12 cellular contexts compared by ENCODE assay signal in genomic region chr15:58228708-58229107, GRCh38.
DNase-seq lines count a peak whose midpoint lies in the region; ATAC-seq and TF ChIP-seq lines count a peak whose summit lies in the region.
"Had no signal": no experiment of that assay in that cellular context is flagged by ENCODE, and none has a peak within 500 bp of the region (broad histone marks: within the 10 kb centered on the region; RNA-seq: fewer than 3 reads in every experiment).

No MANE protein-coding gene starts in this region.

- no peaks in the 10 kb centered on the region for H3K9me3 Mint-ChIP-seq in activated naive CD4-positive, alpha-beta T cell treated with anti-CD3 and anti-CD28 coated beads, Interleukin-2, amount 50 U/mL, for 72 hours

- H4K20me1 ChIP-seq in fibroblast of lung (ENCODE audit: control insufficient read depth, extremely low read depth, insufficient read depth, low read length) = no peaks in the 10 kb centered on the region

- H3K9me3 ChIP-seq in NT2/D1 (ENCODE audit: insufficient read depth, low read length) (no peaks in the 10 kb centered on the region), fibroblast of lung (ENCODE audit: control insufficient read depth, insufficient read depth, low read depth, low read length) (no peaks in the 10 kb centered on the region), mesodermal cell (ENCODE audit: control insufficient read depth, low read length) (no peaks in the 10 kb centered on the region)

- no peaks in the 10 kb centered on the region for H3K36me3 ChIP-seq in NT2/D1 (ENCODE audit: insufficient read depth, insufficient read length, low read length)
- no peaks in the 10 kb centered on the region for H3K36me3 ChIP-seq in fibroblast of lung (ENCODE audit: control insufficient read depth, insufficient read depth, low read length)
- H3K36me3 ChIP-seq in mesodermal cell (ENCODE audit: control insufficient read depth, insufficient read depth, low read length) = no peaks in the 10 kb centered on the region

- H3K4me3 ChIP-seq in AG10803 (ENCODE audit: low read length) = no peak overlapping the region
- H3K4me3 ChIP-seq in NT2/D1 (ENCODE audit: insufficient read length, low read depth) = no peak overlapping the region
- no peak overlapping the region for H3K4me3 ChIP-seq in fibroblast of lung (replicated peaks in 1 of 4; ENCODE audit: control extremely low read depth in 1 of 4, insufficient read depth in 1 of 4, low read depth in 3 of 4, low read length in 4 of 4)
- H3K4me3 ChIP-seq in mesodermal cell (ENCODE audit: extremely low read depth, insufficient read depth, low read length, poor library complexity, severe bottlenecking) = no peak overlapping the region

- H3K27me3 ChIP-seq in NT2/D1 (ENCODE audit: insufficient read depth, insufficient read length) (no peaks in the 10 kb centered on the region), fibroblast of lung (ENCODE audit: control insufficient read depth, insufficient read depth, low read length) (no peaks in the 10 kb centered on the region)

- no peak for ATAC-seq in HG03280 (IDR thresholded peaks at IDR 0.05; ENCODE audit: unreplicated experiment)
- no peak for ATAC-seq in activated naive CD4-positive, alpha-beta T cell treated with anti-CD3 and anti-CD28 coated beads, Interleukin-2, amount 50 U/mL, for 72 hours
- ATAC-seq: activated CD8-positive, alpha-beta memory T cell treated with anti-CD3 and anti-CD28 coated beads, Interleukin-2, amount 10 ng/mL, durations not matched to agents 7 days and 5 days had no signal

- DNase-seq in AG10803 (ENCODE audit: low read depth) (peak; percentile 87), NT2/D1 (ENCODE audit: low read depth, low spot score) (no peak), fibroblast of lung (ENCODE audit: low read depth in 2 of 2) (peak; percentile 66 to 78), pons (ENCODE audit: low spot score) (no peak)
- no peak for DNase-seq in stimulated activated CD4-positive, alpha-beta T cell treated with anti-CD3 and anti-CD28 coated beads, Interleukin-4, amount 100 ng/mL, for 4 hours
- no peak for DNase-seq in activated naive CD4-positive, alpha-beta T cell treated with anti-CD3 and anti-CD28 coated beads, Interleukin-2, amount 50 U/mL, for 72 hours (ENCODE audit: low spot score in 2 of 2)
- DNase-seq: activated CD8-positive, alpha-beta memory T cell treated with anti-CD3 and anti-CD28 coated beads, Interleukin-2, amount 10 ng/mL, durations not matched to agents 7 days and 5 days; DMS79; effector CD4-positive, alpha-beta T cell; SHP77 had no signal

- H3K27ac ChIP-seq in fibroblast of lung (ENCODE audit: insufficient read depth, low read length) (peak overlapping the region; percentile 19), mesodermal cell (ENCODE audit: low read depth, low read length, severe bottlenecking) (peak overlapping the region; percentile 84)

- peak overlapping the region; percentile 46 for H3K4me2 ChIP-seq in fibroblast of lung (ENCODE audit: extremely low read depth, insufficient read depth, low read length)

- H3K27ac Mint-ChIP-seq in activated naive CD4-positive, alpha-beta T cell treated with anti-CD3 and anti-CD28 coated beads, Interleukin-2, amount 50 U/mL, for 72 hours = no peak overlapping the region
- H3K27ac Mint-ChIP-seq: activated CD8-positive, alpha-beta memory T cell treated with anti-CD3 and anti-CD28 coated beads, Interleukin-2, amount 10 ng/mL, durations not matched to agents 7 days and 5 days had no signal

- H2AFZ ChIP-seq in fibroblast of lung (ENCODE audit: low read length) = no peak overlapping the region

- no peaks in the 10 kb centered on the region for H3K36me3 Mint-ChIP-seq in activated naive CD4-positive, alpha-beta T cell treated with anti-CD3 and anti-CD28 coated beads, Interleukin-2, amount 50 U/mL, for 72 hours
- H3K36me3 Mint-ChIP-seq: activated CD8-positive, alpha-beta memory T cell treated with anti-CD3 and anti-CD28 coated beads, Interleukin-2, amount 10 ng/mL, durations not matched to agents 7 days and 5 days had no signal

- H3K9ac ChIP-seq in NT2/D1 (ENCODE audit: insufficient read length, low read depth) (peak overlapping the region; percentile 13), fibroblast of lung (ENCODE audit: insufficient read depth, low read length) (no peak overlapping the region)

- H3K79me2 ChIP-seq in fibroblast of lung (ENCODE audit: control insufficient read depth, insufficient read depth, low read length) = no peaks in the 10 kb centered on the region

- TF ChIP-seq CTCF in AG10803 (conservative IDR thresholded peaks at IDR 0.05; ENCODE audit: low read length) (no peak), fibroblast of lung (conservative IDR thresholded peaks at IDR 0.05 in 1 of 2, IDR thresholded peaks at IDR 0.05 in 1 of 2; ENCODE audit: low read depth in 1 of 2, low read length in 2 of 2) (no peak)

- WGBS in mesodermal cell (ENCODE audit: insufficient coverage in 2 of 2), 2 experiments = no CpG with 5 or more reads among the region's 1 CpG

- H3K4me1 ChIP-seq in NT2/D1 (ENCODE audit: insufficient read depth, insufficient read length) (peaks cover 11% of the 10 kb centered on the region), fibroblast of lung (ENCODE audit: control insufficient read depth, extremely low read depth, insufficient read depth, low read length) (peaks cover 10% of the 10 kb centered on the region), mesodermal cell (ENCODE audit: control insufficient read depth, insufficient read depth, low read length, poor library complexity, severe bottlenecking) (peaks cover 36% of the 10 kb centered on the region)

Comparison
In these comparisons a context has a peak if more than half of its experiments do, and no peak if none do; other contexts are left out.
1. DNase-seq: peak in AG10803 (single experiment) and fibroblast of lung (2 of 2); none in NT2/D1 (single experiment), stimulated activated CD4-positive, alpha-beta T cell treated with anti-CD3 and anti-CD28 coated beads, Interleukin-4, amount 100 ng/mL, for 4 hours (0 of 2), activated naive CD4-positive, alpha-beta T cell treated with anti-CD3 and anti-CD28 coated beads, Interleukin-2, amount 50 U/mL, for 72 hours (0 of 2) and pons (single experiment).